8 cellular contexts compared by ENCODE assay signal in the genomic region with DNA sequence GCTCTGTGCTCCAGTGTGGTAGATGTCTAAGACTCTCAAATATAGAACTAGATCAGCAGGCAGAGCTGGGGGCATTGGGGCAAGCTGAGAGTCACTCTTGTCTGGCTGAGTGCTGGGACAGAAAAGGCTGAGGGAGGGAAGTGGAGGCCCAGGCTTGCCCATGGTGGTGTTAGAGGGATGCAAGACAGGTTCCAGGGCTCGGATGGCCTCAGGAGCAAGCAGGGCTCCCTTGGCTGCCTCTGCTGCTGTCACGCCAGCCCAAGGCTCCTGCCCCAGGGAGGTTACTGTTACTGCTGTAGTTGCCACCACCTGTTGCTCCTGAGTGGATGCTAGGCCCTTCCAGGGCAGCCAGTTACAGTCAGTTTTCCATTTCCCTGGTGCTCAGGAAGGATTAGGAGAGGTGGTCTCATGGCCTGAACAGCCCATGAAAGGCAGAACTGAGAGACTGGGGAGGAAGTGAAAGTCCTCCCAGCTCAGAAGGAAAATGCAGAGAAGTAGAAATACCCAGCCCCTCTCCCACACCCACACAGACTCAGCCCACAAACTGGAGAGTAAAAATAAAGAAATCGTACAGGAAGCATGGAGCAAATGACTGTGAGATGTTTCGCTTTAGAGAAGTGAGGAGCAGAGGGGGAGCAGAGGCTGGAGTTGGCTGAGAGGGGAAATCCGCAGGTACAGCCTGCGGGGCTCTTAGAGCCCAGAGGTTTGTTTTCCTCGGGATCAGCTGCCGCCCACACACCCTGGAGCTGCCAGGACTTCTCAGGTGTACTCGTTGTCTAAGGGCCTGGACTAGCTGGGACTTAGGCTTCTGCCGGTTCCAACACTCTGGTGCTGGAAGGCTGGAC. TPM values are rescaled to one million over a fixed set of nuclear protein-coding genes. Genes with fewer than 3 reads are reported as not detected.
DNase-seq lines count a peak whose midpoint lies in the region; ATAC-seq, FAIRE-seq and TF ChIP-seq lines count a peak whose summit lies in the region.

No MANE protein-coding gene starts in this region.

- H3K27ac Mint-ChIP-seq in naive B cell = peak overlapping the region; percentile 72 to 95 (median 89)
- peak overlapping the region; percentile 75 for H3K27ac Mint-ChIP-seq in type B pancreatic cell

- peaks cover 40 to 60% (median 57%) of the 10 kb centered on the region in 3 donors for H3K4me1 Mint-ChIP-seq in naive B cell
- peaks cover 5% of the 10 kb centered on the region for H3K4me1 Mint-ChIP-seq in type B pancreatic cell (ENCODE audit: unreplicated experiment)

- H3K9me3 ChIP-seq in body of pancreas = no peaks in the 10 kb centered on the region

- peaks cover 0 to 13% (median 3%) of the 10 kb centered on the region in 3 donors for H3K27me3 Mint-ChIP-seq in naive B cell
- H3K27me3 Mint-ChIP-seq in type B pancreatic cell = peaks cover 72% of the 10 kb centered on the region

- H3K4me3 ChIP-seq in body of pancreas = no peak overlapping the region

- peaks cover 39% of the 10 kb centered on the region for H3K4me1 ChIP-seq in body of pancreas

- peak in 1 of 3 donors; percentile 47 for TF ChIP-seq POLR2A in body of pancreas (IDR thresholded peaks at IDR 0.05)

- H3K4me3 Mint-ChIP-seq in naive B cell (peak overlapping the region; percentile 80 to 93 (median 89)), type B pancreatic cell (peak overlapping the region; percentile 86)

- H3K36me3 Mint-ChIP-seq in naive B cell (no peaks in the 10 kb centered on the region), type B pancreatic cell (no peaks in the 10 kb centered on the region)

- peak; percentile 80 for FAIRE-seq in GM19239 (lab: Jason Lieb, UNC)

- ATAC-seq in body of pancreas (no peak), naive B cell (ENCODE audit: low read depth in 2 of 2) (peak; percentile 65 to 70), GM18870 (IDR thresholded peaks at IDR 0.05; ENCODE audit: unreplicated experiment) (no peak)

- intact Hi-C loops in body of pancreas (cut with DNase I) = loop anchor here (2.0 kb wide), 1 partner anchor 16 kb away; no protein-coding TSS in a partner anchor

- no peaks in the 10 kb centered on the region for H3K9me3 Mint-ChIP-seq in naive B cell
- no peaks in the 10 kb centered on the region for H3K9me3 Mint-ChIP-seq in type B pancreatic cell

- H3K27ac ChIP-seq in body of pancreas = peak overlapping the region; percentile 41 to 96 (median 72)

- DNase-seq in GM19239 (ENCODE audit: insufficient read length, low spot score) = peak; percentile 35
- peak; percentile 92 to 95 for DNase-seq in NOMO-1 (lab: John Stamatoyannopoulos, UW; ENCODE audit: unreplicated experiment in 2 of 2)
- peak in 2 of 4 donors; percentile 37 to 51 for DNase-seq in body of pancreas
- DNase-seq in naive B cell = peak; percentile 67
- no peak for DNase-seq in type B pancreatic cell (ENCODE audit: extremely low spot score, unreplicated experiment)
- DNase-seq in NCI-H2227 (lab: John Stamatoyannopoulos, UW; ENCODE audit: unreplicated experiment) = no peak
- DNase-seq in NCI-H1105 (lab: John Stamatoyannopoulos, UW) = no peak

- no peaks in the 10 kb centered on the region for H3K27me3 ChIP-seq in body of pancreas

- TF ChIP-seq CTCF in body of pancreas (IDR thresholded peaks at IDR 0.05) (no peak), type B pancreatic cell (conservative IDR thresholded peaks at IDR 0.05) (no peak)

- no peaks in the 10 kb centered on the region for H3K36me3 ChIP-seq in body of pancreas (replicated peaks in 1 of 2; ENCODE audit: insufficient read depth in 1 of 2, low read depth in 2 of 2)

- WGBS in body of pancreas, 2 donors = 47 to 72% methylated on average over 10 of the region's 10 CpGs

RNA-seq across cellular contexts. Expression of gene IL6R, which starts 2.1 kb away (rescaled TPM):
- total RNA-seq in body of pancreas = 10 to 100 TPM in 1 of 2 donors, 1 to 10 TPM in 1; 5.9 to 13.5 TPM
- polyA plus RNA-seq in naive B cell (ENCODE audit: low read depth in 6 of 6) = 1 to 10 TPM in 2 of 6 donors, under 1 TPM in 4; 0.28 to 1.3 (median 0.75) TPM
- 7.8 and 12.5 TPM in 2 replicates for total RNA-seq in type B pancreatic cell (ENCODE audit: low replicate concordance)

Comparison
In these comparisons a context has a peak if more than half of its experiments do, and no peak if none do; other contexts are left out.
1. DNase-seq: peak in GM19239 (single experiment), NOMO-1 (2 of 2) and naive B cell (single experiment); none in type B pancreatic cell (single experiment), NCI-H2227 (single experiment) and NCI-H1105 (single experiment).
2. ATAC-seq: peak in naive B cell (2 of 2); none in body of pancreas (single experiment) and GM18870 (single experiment).